9 cellular contexts compared by ENCODE assay signal in genomic region chr4:83282049-83282535, GRCh38. TPM values are rescaled to one million over a fixed set of nuclear protein-coding genes. Genes with fewer than 3 reads are reported as not detected.
DNase-seq lines count a peak whose midpoint lies in the region; ATAC-seq and TF ChIP-seq lines count a peak whose summit lies in the region.
"Had no signal": no experiment of that assay in that cellular context is flagged by ENCODE, and none has a peak within 500 bp of the region (broad histone marks: within the 10 kb centered on the region; RNA-seq: fewer than 3 reads in every experiment).

No MANE protein-coding gene starts in this region.

- DNase-seq in SKM-1 treated with dmso at 0.1 percent for 144 hours (lab: John Stamatoyannopoulos, UW; ENCODE audit: unreplicated experiment) = peak; percentile 54
- DNase-seq in SKM-1 (lab: John Stamatoyannopoulos, UW; ENCODE audit: unreplicated experiment) = no peak
- DNase-seq in LoVo (ENCODE audit: low spot score) = peak; percentile 57
- peak in 4 of 5 experiments; percentile 11 to 74 (median 22) for DNase-seq in T-helper 2 cell
- peak; percentile 75 for DNase-seq in MCF 10A (ENCODE audit: unreplicated experiment)
- peak; percentile 69 to 75 for DNase-seq in lung microvascular endothelial cell (ENCODE audit: low read depth in 2 of 2)
- peak; percentile 66 for DNase-seq in stimulated activated naive CD8-positive, alpha-beta T cell treated with anti-CD3 and anti-CD28 coated beads, Interleukin-15, Interleukin-2, amounts not matched to agents 100 U/mL and 50 U/mL, for 24 hours
- DNase-seq in mesenteric fat pad (ENCODE audit: low spot score) = no peak

- H3K4me3 Mint-ChIP-seq in MCF 10A (ENCODE audit: unreplicated experiment) = peak overlapping the region; percentile 22

- peaks cover 24% of the 10 kb centered on the region for H3K4me1 Mint-ChIP-seq in MCF 10A (ENCODE audit: insufficient read depth, unreplicated experiment)

- CTCF ChIA-PET in MCF 10A (lab: Yijun Ruan, JAX) = interaction anchor here (0.6 to 5.6 kb wide), 14 partner anchors 8 to 430 kb away, joined by 3 to 85 read pairs (median 4); partner anchors contain the start of gene COPS4

- H3K27me3 Mint-ChIP-seq in MCF 10A (ENCODE audit: insufficient read depth, unreplicated experiment) = no peaks in the 10 kb centered on the region

- BruUV-seq in MCF 10A (replicated peaks; lab: Mats Ljungman, UMichigan) = no TSS peak

- POLR2A ChIA-PET in MCF 10A (lab: Yijun Ruan, JAX) = interaction anchor here (0.6 to 2.6 kb wide), 4 partner anchors 207 to 381 kb away, joined by 3 to 12 read pairs (median 6); partner anchors contain the start of genes COPS4 and THAP9

- peak overlapping the region; percentile 3 for H3K27ac Mint-ChIP-seq in MCF 10A (ENCODE audit: low read depth, unreplicated experiment)

- no peaks in the 10 kb centered on the region for H3K36me3 Mint-ChIP-seq in MCF 10A (ENCODE audit: insufficient read depth, unreplicated experiment)

- intact Hi-C loops in MCF 10A (cut with micrococcal nuclease) = loop anchor here (1.0 to 10.0 kb wide), 5 partner anchors 21 to 817 kb away; partner anchors contain the start of gene THAP9

- H3K9me3 Mint-ChIP-seq in MCF 10A (ENCODE audit: unreplicated experiment) = no peaks in the 10 kb centered on the region

- no peak for ATAC-seq in stimulated activated naive CD8-positive, alpha-beta T cell treated with anti-CD3 and anti-CD28 coated beads, Interleukin-15, Interleukin-2, amounts not matched to agents 100 U/mL and 50 U/mL, for 24 hours
- ATAC-seq: left colon had no signal

- TF ChIP-seq CTCF in MCF 10A (IDR thresholded peaks at IDR 0.05; ENCODE audit: unreplicated experiment) = peak; percentile 50

RNA-seq across cellular contexts. Expression of gene COQ2, which starts 2.5 kb away (rescaled TPM):
- total RNA-seq in MCF 10A (2022) (18.0 and 27.8 TPM in 2 replicates), lung microvascular endothelial cell (18.7 and 20.5 TPM in 2 replicates), mesenteric fat pad (10.3 TPM)

RNA-seq across cellular contexts. Expression of gene HPSE, which starts 52.6 kb away (rescaled TPM):
- 5.5 and 6.0 TPM in 2 replicates for total RNA-seq in MCF 10A (2022)
- 4.4 and 7.3 TPM in 2 replicates for total RNA-seq in lung microvascular endothelial cell
- 7.4 TPM for total RNA-seq in mesenteric fat pad

Comparison
In these comparisons a context has a peak if more than half of its experiments do, and no peak if none do; other contexts are left out.
1. DNase-seq: peak in SKM-1 treated with dmso at 0.1 percent for 144 hours (single experiment), LoVo (single experiment), T-helper 2 cell (4 of 5), MCF 10A (single experiment), lung microvascular endothelial cell (2 of 2) and stimulated activated naive CD8-positive, alpha-beta T cell treated with anti-CD3 and anti-CD28 coated beads, Interleukin-15, Interleukin-2, amounts not matched to agents 100 U/mL and 50 U/mL, for 24 hours (single experiment); none in SKM-1 (single experiment) and mesenteric fat pad (single experiment).